In genomic region chr12:24709201-24709600, GRCh38 we compare ENCODE assay signal across 15 cellular contexts.
DNase-seq lines count a peak whose midpoint lies in the region; ATAC-seq and TF ChIP-seq lines count a peak whose summit lies in the region.
"Had no signal": no experiment of that assay in that cellular context is flagged by ENCODE, and none has a peak within 500 bp of the region (broad histone marks: within the 10 kb centered on the region; RNA-seq: fewer than 3 reads in every experiment).

No MANE protein-coding gene starts in this region.

- H3K4me3 ChIP-seq in SK-N-SH (ENCODE audit: low read depth in 2 of 2, low read length in 1 of 2) (no peak overlapping the region), mammary epithelial cell (replicated peaks in 1 of 3; ENCODE audit: insufficient read depth in 1 of 3, low read depth in 2 of 3, low read length in 3 of 3) (no peak overlapping the region), osteoblast (ENCODE audit: insufficient read depth, low read length) (no peak overlapping the region), dorsolateral prefrontal cortex (no peak overlapping the region)
- H3K4me3 ChIP-seq: prostate gland had no signal

- no peaks in the 10 kb centered on the region for H3K9me2 ChIP-seq in SK-N-SH

- no peaks in the 10 kb centered on the region for H3F3A ChIP-seq in SK-N-SH (replicated peaks; ENCODE audit: insufficient read depth)

- in situ Hi-C loops in mammary epithelial cell (cut with MboI; ENCODE audit: low sequenced_read_pairs in 2 of 2) = no loop called here
- in situ Hi-C loops in ACHN (cut with HindIII; ENCODE audit: low pct_ligation_motif_present, low pct_unique_long_range_greater_than_20kb, low sequenced_read_pairs) = no loop called here

- H3K27ac ChIP-seq in SK-N-SH (ENCODE audit: low read depth in 2 of 2, low read length in 1 of 2) (no peak overlapping the region), mammary epithelial cell (ENCODE audit: insufficient read depth, low read depth, low read length) (no peak overlapping the region), osteoblast (ENCODE audit: low read depth, low read length) (no peak overlapping the region), dorsolateral prefrontal cortex (no peak overlapping the region)
- H3K27ac ChIP-seq: KMS-11, prostate gland, RWPE1 had no signal

- H3K36me3 ChIP-seq in SK-N-SH (replicated peaks in 1 of 2; ENCODE audit: control insufficient read depth in 1 of 2, insufficient read depth in 2 of 2, low read length in 1 of 2) (no peaks in the 10 kb centered on the region), mammary epithelial cell (ENCODE audit: insufficient read depth, low read length) (no peaks in the 10 kb centered on the region), osteoblast (ENCODE audit: insufficient read depth, low read length) (no peaks in the 10 kb centered on the region)
- H3K36me3 ChIP-seq: prostate gland had no signal

- no peak overlapping the region for H3K4me2 ChIP-seq in SK-N-SH
- no peak overlapping the region for H3K4me2 ChIP-seq in mammary epithelial cell (ENCODE audit: insufficient read depth, low read depth, low read length)
- H3K4me2 ChIP-seq in osteoblast (ENCODE audit: insufficient read depth, low read length) = no peak overlapping the region
- H3K4me2 ChIP-seq: KMS-11 had no signal

- CTCF ChIA-PET in SK-N-SH (lab: Yijun Ruan, JAX) = no interaction called here
- CTCF ChIA-PET in mammary epithelial cell (lab: Charles Lee; ENCODE audit: low non-redundant PET) = no interaction called here

- no peak for TF ChIP-seq RAD21 in SK-N-SH (IDR thresholded peaks at IDR 0.05; ENCODE audit: low read length)

- TF ChIP-seq EP300 in SK-N-SH (IDR thresholded peaks at IDR 0.05; ENCODE audit: borderline replicate concordance in 1 of 2, low read depth in 1 of 2, low read length in 1 of 2) = no peak

- H3K27me3 ChIP-seq in SK-N-SH (ENCODE audit: insufficient read depth) (no peaks in the 10 kb centered on the region), mammary epithelial cell (ENCODE audit: insufficient read depth, low read length) (peaks cover 2% of the 10 kb centered on the region), osteoblast (ENCODE audit: insufficient read depth, low read length) (no peaks in the 10 kb centered on the region), dorsolateral prefrontal cortex (no peaks in the 10 kb centered on the region)

- H3K79me2 ChIP-seq in SK-N-SH (ENCODE audit: insufficient read depth) (no peaks in the 10 kb centered on the region), mammary epithelial cell (ENCODE audit: insufficient read depth, low read length) (no peaks in the 10 kb centered on the region), osteoblast (ENCODE audit: insufficient read depth, low read length) (no peaks in the 10 kb centered on the region)

- no peak for ATAC-seq in SK-N-SH treated with all-trans-retinoic acid at 6 μM for 48 hours
- ATAC-seq: T-cell had no signal

- POLR2A ChIA-PET in SK-N-SH (lab: Yijun Ruan, JAX) = no interaction called here

- TF ChIP-seq CTCF in SK-N-SH (IDR thresholded peaks at IDR 0.05) = no peak
- no peak for TF ChIP-seq CTCF in mammary epithelial cell (conservative IDR thresholded peaks at IDR 0.05 in 1 of 2, IDR thresholded peaks at IDR 0.05 in 1 of 2; ENCODE audit: extremely low read depth in 1 of 2, insufficient read depth in 1 of 2, low read depth in 1 of 2, low read length in 2 of 2)
- TF ChIP-seq CTCF in osteoblast (IDR thresholded peaks at IDR 0.05; ENCODE audit: extremely low read depth, low read depth, low read length) = no peak
- TF ChIP-seq CTCF in dorsolateral prefrontal cortex (IDR thresholded peaks at IDR 0.05 in 54 of 56, conservative IDR thresholded peaks at IDR 0.05 in 2 of 56; ENCODE audit: low read depth in 1 of 56, partially characterized antibody in 56 of 56) = no peak

- 43% methylated on average over 2 of the region's 2 CpGs for WGBS in SK-N-SH (ENCODE audit: low lambda C conversion rate)
- WGBS in mammary epithelial cell (ENCODE audit: low coverage, missing lambda C conversion rate) = 92% methylated on average over 2 of the region's 2 CpGs

- H3K4me1 ChIP-seq in SK-N-SH (ENCODE audit: control insufficient read depth in 1 of 2, insufficient read depth in 2 of 2, low read depth in 1 of 2, low read length in 1 of 2) = peaks cover 0 to 6% of the 10 kb centered on the region in 2 experiments; a peak in 2 of 4 replicates
- no peaks in the 10 kb centered on the region for H3K4me1 ChIP-seq in mammary epithelial cell (ENCODE audit: insufficient read depth, low read length)
- peaks cover 4% of the 10 kb centered on the region for H3K4me1 ChIP-seq in osteoblast (ENCODE audit: insufficient read depth, low read length)
- H3K4me1 ChIP-seq: prostate gland had no signal

- BruUV-seq in mammary epithelial cell (replicated peaks; lab: Mats Ljungman, UMichigan) = no TSS peak

- H2AFZ ChIP-seq in SK-N-SH (ENCODE audit: low read depth) (no peak overlapping the region), mammary epithelial cell (ENCODE audit: low read depth, low read length) (no peak overlapping the region), osteoblast (ENCODE audit: low read length) (no peak overlapping the region)

- intact Hi-C loops in mammary epithelial cell (cut with micrococcal nuclease) = no loop called here
- intact Hi-C loops in dorsolateral prefrontal cortex (cut with DNase I) = no loop called here

- no peak for DNase-seq in SK-N-SH
- DNase-seq in LHCN-M2 (ENCODE audit: low read depth) = peak; percentile 23
- peak; percentile 38 for DNase-seq in mammary epithelial cell
- DNase-seq in osteoblast (ENCODE audit: insufficient read length, low spot score, missing footprints) = peak; percentile 69
- DNase-seq in dedifferentiated amniotic fluid mesenchymal stem cell (ENCODE audit: extremely low spot score) = no peak
- no peak for DNase-seq in dorsolateral prefrontal cortex
- DNase-seq in ACHN = no peak
- DNase-seq: NCI-H146, NCI-H510A treated with DMSO at 0.1 percent for 48 hours, substantia nigra, T-cell had no signal

- dilution Hi-C loops in mammary epithelial cell (cut with HindIII; ENCODE audit: low sequenced_read_pairs) = no loop called here

- no peak overlapping the region for H3K9ac ChIP-seq in SK-N-SH
- H3K9ac ChIP-seq in mammary epithelial cell (ENCODE audit: insufficient read depth, low read length) = no peak overlapping the region
- H3K9ac ChIP-seq: KMS-11 had no signal

- H4K20me1 ChIP-seq in SK-N-SH (ENCODE audit: insufficient read depth) (no peaks in the 10 kb centered on the region), mammary epithelial cell (ENCODE audit: insufficient read depth, low read length) (no peaks in the 10 kb centered on the region), osteoblast (ENCODE audit: insufficient read depth, low read length) (no peaks in the 10 kb centered on the region)

- H3K9me3 ChIP-seq in SK-N-SH = no peaks in the 10 kb centered on the region
- H3K9me3 ChIP-seq in mammary epithelial cell (replicated peaks; ENCODE audit: insufficient read depth, low read length) = no peaks in the 10 kb centered on the region
- H3K9me3 ChIP-seq in osteoblast (ENCODE audit: low read depth, low read length) = no peaks in the 10 kb centered on the region
- H3K9me3 ChIP-seq: prostate gland had no signal

TF ChIP-seq in SK-N-SH, 30 proteins besides CTCF, POLR2A, EP300 and RAD21 (continues in another document):
- TF ChIP-seq FOXJ3 (CRISPR knock-in tag; IDR thresholded peaks at IDR 0.05) = no peak
- no peak for TF ChIP-seq RXRA (IDR thresholded peaks at IDR 0.05; ENCODE audit: borderline replicate concordance, low read depth)
- no peak for TF ChIP-seq MAX (IDR thresholded peaks at IDR 0.05; ENCODE audit: low read depth)
- no peak for TF ChIP-seq TCF12 (IDR thresholded peaks at IDR 0.05)
- no peak for TF ChIP-seq SMC3 (IDR thresholded peaks at IDR 0.05; ENCODE audit: low read depth, low read length)
- no peak for TF ChIP-seq YY1 (IDR thresholded peaks at IDR 0.05; ENCODE audit: low read depth)
- TF ChIP-seq, protein P1, sequence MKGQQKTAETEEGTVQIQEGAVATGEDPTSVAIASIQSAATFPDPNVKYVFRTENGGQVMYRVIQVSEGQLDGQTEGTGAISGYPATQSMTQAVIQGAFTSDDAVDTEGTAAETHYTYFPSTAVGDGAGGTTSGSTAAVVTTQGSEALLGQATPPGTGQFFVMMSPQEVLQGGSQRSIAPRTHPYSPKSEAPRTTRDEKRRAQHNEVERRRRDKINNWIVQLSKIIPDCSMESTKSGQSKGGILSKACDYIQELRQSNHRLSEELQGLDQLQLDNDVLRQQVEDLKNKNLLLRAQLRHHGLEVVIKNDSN (IDR thresholded peaks at IDR 0.05; ENCODE audit: borderline replicate concordance, low read depth) = no peak
- peak; percentile 16; the same call in 1 of the 2 replicates for TF ChIP-seq FOSL2 (IDR thresholded peaks at IDR 0.05; ENCODE audit: borderline replicate concordance, low read depth)
- TF ChIP-seq CHD2 (IDR thresholded peaks at IDR 0.05; ENCODE audit: low read length, partially characterized antibody) = no peak

TF ChIP-seq in SK-N-SH treated with all-trans-retinoic acid at 6 μM for 48 hours, 23 proteins besides CTCF, POLR2A, EP300 and RAD21 (continues in another document):
- TF ChIP-seq ZFP30 (CRISPR knock-in tag; IDR thresholded peaks at IDR 0.05) = no peak
- TF ChIP-seq TOX (CRISPR knock-in tag; IDR thresholded peaks at IDR 0.05; ENCODE audit: borderline replicate concordance) = no peak
- no peak for TF ChIP-seq ZFP3 (CRISPR knock-in tag; IDR thresholded peaks at IDR 0.05)
- TF ChIP-seq RARB (CRISPR knock-in tag; IDR thresholded peaks at IDR 0.05) = no peak
- TF ChIP-seq, protein P2, sequence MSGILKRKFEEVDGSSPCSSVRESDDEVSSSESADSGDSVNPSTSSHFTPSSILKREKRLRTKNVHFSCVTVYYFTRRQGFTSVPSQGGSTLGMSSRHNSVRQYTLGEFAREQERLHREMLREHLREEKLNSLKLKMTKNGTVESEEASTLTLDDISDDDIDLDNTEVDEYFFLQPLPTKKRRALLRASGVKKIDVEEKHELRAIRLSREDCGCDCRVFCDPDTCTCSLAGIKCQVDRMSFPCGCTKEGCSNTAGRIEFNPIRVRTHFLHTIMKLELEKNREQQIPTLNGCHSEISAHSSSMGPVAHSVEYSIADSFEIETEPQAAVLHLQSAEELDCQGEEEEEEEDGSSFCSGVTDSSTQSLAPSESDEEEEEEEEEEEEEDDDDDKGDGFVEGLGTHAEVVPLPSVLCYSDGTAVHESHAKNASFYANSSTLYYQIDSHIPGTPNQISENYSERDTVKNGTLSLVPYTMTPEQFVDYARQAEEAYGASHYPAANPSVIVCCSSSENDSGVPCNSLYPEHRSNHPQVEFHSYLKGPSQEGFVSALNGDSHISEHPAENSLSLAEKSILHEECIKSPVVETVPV (CRISPR knock-in tag; IDR thresholded peaks at IDR 0.05) = no peak
- TF ChIP-seq ARNTL (CRISPR knock-in tag; IDR thresholded peaks at IDR 0.05; ENCODE audit: borderline replicate concordance, low read depth) = no peak
- TF ChIP-seq ZNF70 (CRISPR knock-in tag; IDR thresholded peaks at IDR 0.05) = no peak
- no peak for TF ChIP-seq ISL1 (CRISPR knock-in tag; IDR thresholded peaks at IDR 0.05)

Comparison
In these comparisons a context has a peak if more than half of its experiments do, and no peak if none do; other contexts are left out.
1. DNase-seq: peak in LHCN-M2 (single experiment), mammary epithelial cell (single experiment) and osteoblast (single experiment); none in SK-N-SH (single experiment), dedifferentiated amniotic fluid mesenchymal stem cell (single experiment), dorsolateral prefrontal cortex (0 of 10) and ACHN (single experiment).